Comparison of ENCODE assay signal across 21 cellular contexts in genomic region chr6:117326396-117326795, GRCh38.
"Had no signal": no experiment of that assay in that cellular context is flagged by ENCODE, and none has a peak within 500 bp of the region (broad histone marks: within the 10 kb centered on the region; RNA-seq: fewer than 3 reads in every experiment).

No MANE protein-coding gene starts in this region.

- H3K4me3 ChIP-seq: dorsolateral prefrontal cortex, gastroesophageal sphincter, lung, pancreas, smooth muscle cell had no signal

- H3K27me3 ChIP-seq: gastroesophageal sphincter, pancreas had no signal

- H3K36me3 ChIP-seq: gastroesophageal sphincter, pancreas had no signal

- H3K4me1 ChIP-seq: gastroesophageal sphincter, pancreas had no signal

- DNase-seq: cortex of kidney; dorsolateral prefrontal cortex; effector CD8-positive, alpha-beta T cell; glutamatergic neuron; kidney; left colon; left ventricle myocardium superior; mesenchymal stem cell; midbrain; naive B cell; occipital lobe; pancreas; right cardiac atrium; stimulated activated CD4-positive, alpha-beta T cell treated with anti-CD3 and anti-CD28 coated beads, Interleukin-2, amount 100 ng/mL, for 48 hours; stimulated activated naive CD4-positive, alpha-beta T cell treated with Interleukin-2 at 50 U/mL for 16 hours had no signal

- H3K4me3 Mint-ChIP-seq: naive B cell, nephron, type B pancreatic cell had no signal

- H3K27me3 Mint-ChIP-seq: progenitor cell of endocrine pancreas, type B pancreatic cell had no signal

- H3K9me3 Mint-ChIP-seq: type B pancreatic cell had no signal

- H3K4me1 Mint-ChIP-seq: naive B cell had no signal

- H3K36me3 Mint-ChIP-seq: naive B cell, type B pancreatic cell had no signal

- H3K4me2 ChIP-seq: smooth muscle cell had no signal

- H3K27ac Mint-ChIP-seq: naive B cell, nephron, progenitor cell of endocrine pancreas, type B pancreatic cell had no signal

- H3K9me3 ChIP-seq: gastroesophageal sphincter, pancreas had no signal

- H3K27ac ChIP-seq: dorsolateral prefrontal cortex, gastroesophageal sphincter, pancreas had no signal
